In genomic region chr6:47697925-47698324, GRCh38 we compare ENCODE assay signal across 15 cellular contexts. TPM values are rescaled to one million over a fixed set of nuclear protein-coding genes. Genes with fewer than 3 reads are reported as not detected.
DNase-seq lines count a peak whose midpoint lies in the region; TF ChIP-seq lines count a peak whose summit lies in the region.
"Had no signal": no experiment of that assay in that cellular context is flagged by ENCODE, and none has a peak within 500 bp of the region (broad histone marks: within the 10 kb centered on the region; RNA-seq: fewer than 3 reads in every experiment).

No MANE protein-coding gene starts in this region.

- intact Hi-C loops in Caco-2 (cut with micrococcal nuclease; ENCODE audit: unreplicated experiment) (loop anchor here (1.0 to 2.0 kb wide), 4 partner anchors 28 to 64 kb away; no protein-coding TSS in a partner anchor), esophagus muscularis mucosa (cut with DNase I) (no loop called here)

- TF ChIP-seq CTCF in Caco-2 (IDR thresholded peaks at IDR 0.05; ENCODE audit: insufficient read depth in 1 of 2, low read depth in 1 of 2, low read length in 1 of 2, severe bottlenecking in 1 of 2, unreplicated experiment in 1 of 2) (no peak), esophagus muscularis mucosa (IDR thresholded peaks at IDR 0.05) (no peak), smooth muscle cell (IDR thresholded peaks at IDR 0.05; ENCODE audit: borderline replicate concordance, insufficient read depth, poor library complexity, severe bottlenecking) (no peak), neural progenitor cell (IDR thresholded peaks at IDR 0.05) (no peak)

- peaks cover 6% of the 10 kb centered on the region for H3F3A ChIP-seq in smooth muscle cell (ENCODE audit: low read depth)
- H3F3A ChIP-seq in neural progenitor cell (ENCODE audit: low read depth), result no peaks in the 10 kb centered on the region

- POLR2A ChIA-PET in Caco-2 (lab: Charles Lee), result interaction anchor here (0.7 kb wide), 1 partner anchor 42 kb away, joined by 4 read pairs; no protein-coding TSS in a partner anchor

- WGBS in esophagus muscularis mucosa, result 69% methylated on average over 2 of the region's 2 CpGs
- WGBS in smooth muscle cell (ENCODE audit: low lambda C conversion rate), result 65% methylated on average over 2 of the region's 2 CpGs

- TF ChIP-seq EP300 in esophagus muscularis mucosa (IDR thresholded peaks at IDR 0.05), result no peak

- peaks cover 38% of the 10 kb centered on the region for H3K4me1 Mint-ChIP-seq in Caco-2 (ENCODE audit: low read depth, unreplicated experiment)
- no peaks in the 10 kb centered on the region for H3K4me1 Mint-ChIP-seq in immature natural killer cell
- H3K4me1 Mint-ChIP-seq in activated naive CD8-positive, alpha-beta T cell treated with anti-CD3 and anti-CD28 coated beads for 36 hours, result no peaks in the 10 kb centered on the region
- H3K4me1 Mint-ChIP-seq in neural progenitor cell, result no peaks in the 10 kb centered on the region

- H3K36me3 ChIP-seq in Caco-2 (ENCODE audit: control insufficient read depth, insufficient read depth, low read length) (no peaks in the 10 kb centered on the region), esophagus muscularis mucosa (no peaks in the 10 kb centered on the region), smooth muscle cell (ENCODE audit: low read depth) (no peaks in the 10 kb centered on the region), neural progenitor cell (no peaks in the 10 kb centered on the region)
- H3K36me3 ChIP-seq: SJCRH30 had no signal

- TSS peak; percentile 93 for BruUV-seq in Caco-2 (replicated peaks; lab: Mats Ljungman, UMichigan)

- H3K27ac Mint-ChIP-seq in Caco-2 (ENCODE audit: unreplicated experiment) (peak overlapping the region; percentile 98), immature natural killer cell (no peak overlapping the region), neural progenitor cell (no peak overlapping the region)
- H3K27ac Mint-ChIP-seq in activated naive CD8-positive, alpha-beta T cell treated with anti-CD3 and anti-CD28 coated beads for 36 hours, result no peak overlapping the region
- H3K27ac Mint-ChIP-seq: CD4-positive, alpha-beta memory T cell had no signal

- H3K9ac ChIP-seq in smooth muscle cell (ENCODE audit: low read depth) (no peak overlapping the region), neural progenitor cell (no peak overlapping the region)

- no peak overlapping the region for H3K4me3 ChIP-seq in Caco-2 (ENCODE audit: low read depth, low read length)
- H3K4me3 ChIP-seq in esophagus muscularis mucosa, result no peak overlapping the region
- no peak overlapping the region for H3K4me3 ChIP-seq in smooth muscle cell
- H3K4me3 ChIP-seq in neural progenitor cell, result no peak overlapping the region
- H3K4me3 ChIP-seq: GM12878, SJCRH30 had no signal

- H3K36me3 Mint-ChIP-seq in Caco-2 (ENCODE audit: insufficient read depth, unreplicated experiment), result peaks cover 6% of the 10 kb centered on the region
- H3K36me3 Mint-ChIP-seq in immature natural killer cell, result no peaks in the 10 kb centered on the region
- no peaks in the 10 kb centered on the region for H3K36me3 Mint-ChIP-seq in activated naive CD8-positive, alpha-beta T cell treated with anti-CD3 and anti-CD28 coated beads for 36 hours
- H3K36me3 Mint-ChIP-seq in neural progenitor cell, result no peaks in the 10 kb centered on the region
- H3K36me3 Mint-ChIP-seq: CD4-positive, alpha-beta memory T cell had no signal

- H3K4me3 Mint-ChIP-seq in Caco-2 (ENCODE audit: unreplicated experiment) (peak overlapping the region; percentile 80), immature natural killer cell (no peak overlapping the region), neural progenitor cell (no peak overlapping the region)
- H3K4me3 Mint-ChIP-seq in activated naive CD8-positive, alpha-beta T cell treated with anti-CD3 and anti-CD28 coated beads for 36 hours, result no peak overlapping the region
- H3K4me3 Mint-ChIP-seq: CD4-positive, alpha-beta memory T cell had no signal

- peaks cover 42% of the 10 kb centered on the region for H3K4me1 ChIP-seq in Caco-2
- no peaks in the 10 kb centered on the region for H3K4me1 ChIP-seq in esophagus muscularis mucosa
- H3K4me1 ChIP-seq in smooth muscle cell (ENCODE audit: low read depth), result no peaks in the 10 kb centered on the region
- no peaks in the 10 kb centered on the region for H3K4me1 ChIP-seq in neural progenitor cell
- H3K4me1 ChIP-seq: SJCRH30 had no signal

- CTCF ChIA-PET in Caco-2 (lab: Charles Lee), result interaction anchor here (0.9 kb wide), 1 partner anchor 67 kb away, joined by 4 read pairs; no protein-coding TSS in a partner anchor

- H3K27ac ChIP-seq in esophagus muscularis mucosa (replicated peaks in 1 of 4), result no peak overlapping the region
- H3K27ac ChIP-seq in smooth muscle cell (ENCODE audit: low read depth), result peak overlapping the region; percentile 93
- no peak overlapping the region for H3K27ac ChIP-seq in neural progenitor cell
- H3K27ac ChIP-seq: SJCRH30 had no signal

- H2AFZ ChIP-seq in smooth muscle cell (ENCODE audit: low read depth) (no peak overlapping the region), neural progenitor cell (replicated peaks) (no peak overlapping the region)

- DNase-seq in Caco-2, result no peak
- peak; percentile 21 for DNase-seq in LHCN-M2 (ENCODE audit: low read depth)
- DNase-seq in esophagus muscularis mucosa (ENCODE audit: extremely low spot score), result peak; percentile 45
- DNase-seq in smooth muscle cell (lab: John Stamatoyannopoulos, UW; ENCODE audit: unreplicated experiment), result no peak
- no peak for DNase-seq in immature natural killer cell
- DNase-seq in activated naive CD8-positive, alpha-beta T cell treated with anti-CD3 and anti-CD28 coated beads for 36 hours, result no peak
- DNase-seq in neural progenitor cell (ENCODE audit: low spot score), result no peak
- DNase-seq: CD4-positive, alpha-beta memory T cell; DND-41; NCI-H1436; NCI-H2029; NCI-H2171; NCI-H446; SJCRH30 had no signal

- H4K20me1 ChIP-seq in smooth muscle cell (ENCODE audit: low read depth), result no peaks in the 10 kb centered on the region
- H4K20me1 ChIP-seq in neural progenitor cell (ENCODE audit: low read depth), result no peaks in the 10 kb centered on the region

- H3K27me3 ChIP-seq in Caco-2 (replicated peaks; ENCODE audit: control insufficient read depth, insufficient read depth, low read length) (no peaks in the 10 kb centered on the region), esophagus muscularis mucosa (no peaks in the 10 kb centered on the region), smooth muscle cell (ENCODE audit: low read depth) (no peaks in the 10 kb centered on the region), neural progenitor cell (no peaks in the 10 kb centered on the region)
- H3K27me3 ChIP-seq: SJCRH30 had no signal

- H3K9me3 ChIP-seq in Caco-2 (no peaks in the 10 kb centered on the region), esophagus muscularis mucosa (no peaks in the 10 kb centered on the region), smooth muscle cell (replicated peaks; ENCODE audit: low read depth) (no peaks in the 10 kb centered on the region), neural progenitor cell (ENCODE audit: low read depth) (no peaks in the 10 kb centered on the region)
- H3K9me3 ChIP-seq: SJCRH30 had no signal

- no peaks in the 10 kb centered on the region for H3K9me3 Mint-ChIP-seq in Caco-2 (ENCODE audit: unreplicated experiment)
- H3K9me3 Mint-ChIP-seq in immature natural killer cell, result no peaks in the 10 kb centered on the region
- H3K9me3 Mint-ChIP-seq in activated naive CD8-positive, alpha-beta T cell treated with anti-CD3 and anti-CD28 coated beads for 36 hours, result no peaks in the 10 kb centered on the region
- H3K9me3 Mint-ChIP-seq in neural progenitor cell, result no peaks in the 10 kb centered on the region
- H3K9me3 Mint-ChIP-seq: CD4-positive, alpha-beta memory T cell had no signal

- H3K27me3 Mint-ChIP-seq in Caco-2 (ENCODE audit: insufficient read depth, unreplicated experiment) (no peaks in the 10 kb centered on the region), immature natural killer cell (ENCODE audit: low read depth in 3 of 3) (peaks cover 0 to 2% (median 0%) of the 10 kb centered on the region in 3 donors), neural progenitor cell (ENCODE audit: insufficient read depth, low read depth) (no peaks in the 10 kb centered on the region)
- peaks cover 6% of the 10 kb centered on the region for H3K27me3 Mint-ChIP-seq in activated naive CD8-positive, alpha-beta T cell treated with anti-CD3 and anti-CD28 coated beads for 36 hours

- TF ChIP-seq POLR2A in esophagus muscularis mucosa (IDR thresholded peaks at IDR 0.05; ENCODE audit: low read depth), result no peak

- peak overlapping the region; percentile 11 for H3K4me2 ChIP-seq in smooth muscle cell
- H3K4me2 ChIP-seq in neural progenitor cell, result no peak overlapping the region

- H3K79me2 ChIP-seq in smooth muscle cell (ENCODE audit: low read depth) (no peaks in the 10 kb centered on the region), neural progenitor cell (ENCODE audit: low read depth) (no peaks in the 10 kb centered on the region)

RNA-seq across cellular contexts. Expression of gene ADGRF4, which starts 0.5 kb away (rescaled TPM):
- total RNA-seq in Caco-2 (2022) (10.6 and 11.2 TPM in 2 replicates), LHCN-M2 (2014; rRNA removed) (under 0.01 and 0.13 TPM in 2 replicates), esophagus muscularis mucosa (under 1 TPM; 0.17 to 0.52 (median 0.37) TPM), smooth muscle cell (9.2 and 10.6 TPM in 2 replicates), neural progenitor cell (ENCODE audit: low replicate concordance) (not detected in 2 replicates)
- polyA plus RNA-seq in LHCN-M2 (2012), result not detected
- polyA plus RNA-seq in smooth muscle cell (1.5 and 9.1 TPM in 2 replicates), immature natural killer cell (not detected)
- not detected for total RNA-seq in activated naive CD8-positive, alpha-beta T cell treated with anti-CD3 and anti-CD28 coated beads for 36 hours
- total RNA-seq: CD4-positive, alpha-beta memory T cell; SJCRH30 had no signal
- polyA plus RNA-seq: CD4-positive, alpha-beta memory T cell had no signal

Comparison
In these comparisons a context has a peak if more than half of its experiments do, and no peak if none do; other contexts are left out.
1. DNase-seq: peak in LHCN-M2 (single experiment) and esophagus muscularis mucosa (single experiment); none in Caco-2 (0 of 2), smooth muscle cell (single experiment), immature natural killer cell (0 of 3), activated naive CD8-positive, alpha-beta T cell treated with anti-CD3 and anti-CD28 coated beads for 36 hours (single experiment) and neural progenitor cell (single experiment).